In the genomic region with DNA sequence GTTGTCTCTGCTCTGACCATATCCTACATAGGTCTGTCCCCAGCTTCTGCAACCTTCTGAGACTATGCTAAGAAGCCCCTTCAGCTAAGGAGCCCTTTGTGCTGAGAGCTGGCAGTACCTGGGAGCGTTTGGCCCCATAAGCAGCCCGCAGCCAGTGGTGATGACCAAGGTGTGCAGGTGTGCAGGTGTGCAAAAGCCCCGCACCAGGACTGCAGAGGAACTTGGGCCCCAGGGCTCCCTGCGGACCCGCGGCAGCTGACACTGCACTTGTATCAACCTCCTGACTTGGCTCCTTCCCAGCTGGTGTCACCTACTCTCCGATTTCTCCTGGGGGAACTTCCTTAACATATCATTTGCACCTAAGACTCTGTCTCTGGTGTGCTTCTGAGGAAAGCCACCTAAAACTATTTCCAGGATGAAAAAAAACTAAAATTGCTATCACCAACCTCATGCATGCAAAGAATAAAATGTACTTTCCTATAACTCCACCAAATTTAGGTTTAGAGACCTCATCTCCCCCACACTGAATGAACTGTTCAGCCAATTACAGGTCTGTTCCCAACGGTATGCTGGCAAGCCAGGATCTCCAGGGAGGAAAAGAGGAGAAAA, we compare ENCODE assay signal across 18 cellular contexts.
"Had no signal": no experiment of that assay in that cellular context is flagged by ENCODE, and none has a peak within 500 bp of the region (broad histone marks: within the 10 kb centered on the region; RNA-seq: fewer than 3 reads in every experiment).

No MANE protein-coding gene starts in this region.

- H3K27me3 ChIP-seq: foreskin keratinocyte, upper lobe of left lung, uterus had no signal

- H3K27ac Mint-ChIP-seq: dendritic cell treated with granulocyte-macrophage colony-stimulating factor and Interleukin-4, amounts not matched to agents 40 ng/mL and 50 ng/mL, for 4 days; effector memory CD8-positive, alpha-beta T cell; naive thymus-derived CD8-positive, alpha-beta T cell; stimulated activated memory B cell treated with anti-CD40 and anti-IgM and Interleukin-4, amounts not matched to agents 10 μg/mL and 1 μg/mL and 100 μg/mL, for 72 hours; stimulated activated naive CD8-positive, alpha-beta T cell treated with anti-CD3 and anti-CD28 coated beads, Interleukin-15, Interleukin-2, amounts not matched to agents 100 ng/mL and 50 ng/mL, for 24 hours had no signal

- H3K9me3 ChIP-seq: neutrophil, spleen, tibial artery, upper lobe of left lung, uterus had no signal

- H3K4me3 ChIP-seq: hepatocyte, spleen, tibial artery, upper lobe of left lung, uterus had no signal

- DNase-seq: effector memory CD8-positive, alpha-beta T cell; foreskin keratinocyte; left colon; left ventricle myocardium superior; mesendoderm; naive thymus-derived CD8-positive, alpha-beta T cell; spleen; stimulated activated CD4-positive, alpha-beta T cell treated with anti-CD3 and anti-CD28 coated beads, Interleukin-15, amount 100 ng/mL, for 24 hours; stimulated activated CD4-positive, alpha-beta T cell treated with anti-CD3 and anti-CD28 coated beads, Interleukin-1b, Interleukin-23, amount 100 ng/mL, for 48 hours; stimulated activated CD4-positive, alpha-beta T cell treated with anti-CD3 and anti-CD28 coated beads, Interleukin-4, amount 100 ng/mL, for 24 hours; upper lobe of left lung; uterus had no signal

- H3K27ac ChIP-seq: foreskin keratinocyte, hepatocyte, neutrophil, spleen, tibial artery, upper lobe of left lung, uterus had no signal

- H3K4me1 Mint-ChIP-seq: stimulated activated memory B cell treated with anti-CD40 and anti-IgM and Interleukin-4, amounts not matched to agents 10 μg/mL and 1 μg/mL and 100 μg/mL, for 72 hours had no signal

- H3K36me3 Mint-ChIP-seq: stimulated activated memory B cell treated with anti-CD40 and anti-IgM and Interleukin-4, amounts not matched to agents 10 μg/mL and 1 μg/mL and 100 μg/mL, for 72 hours had no signal

- H3K4me3 Mint-ChIP-seq: dendritic cell treated with granulocyte-macrophage colony-stimulating factor and Interleukin-4, amounts not matched to agents 40 ng/mL and 50 ng/mL, for 4 days; effector memory CD8-positive, alpha-beta T cell; naive thymus-derived CD8-positive, alpha-beta T cell; stimulated activated memory B cell treated with anti-CD40 and anti-IgM and Interleukin-4, amounts not matched to agents 10 μg/mL and 1 μg/mL and 100 μg/mL, for 72 hours; stimulated activated naive CD8-positive, alpha-beta T cell treated with anti-CD3 and anti-CD28 coated beads, Interleukin-15, Interleukin-2, amounts not matched to agents 100 ng/mL and 50 ng/mL, for 24 hours had no signal

- H3K9me3 Mint-ChIP-seq: dendritic cell treated with granulocyte-macrophage colony-stimulating factor and Interleukin-4, amounts not matched to agents 40 ng/mL and 50 ng/mL, for 4 days; effector memory CD8-positive, alpha-beta T cell; stimulated activated naive CD8-positive, alpha-beta T cell treated with anti-CD3 and anti-CD28 coated beads, Interleukin-15, Interleukin-2, amounts not matched to agents 100 ng/mL and 50 ng/mL, for 24 hours had no signal

- H3K36me3 ChIP-seq: neutrophil, spleen, tibial artery, upper lobe of left lung, uterus had no signal

- H3K4me1 ChIP-seq: foreskin keratinocyte, spleen, upper lobe of left lung, uterus had no signal
